ENCODE assay signal across 21 cellular contexts in the genomic region with DNA sequence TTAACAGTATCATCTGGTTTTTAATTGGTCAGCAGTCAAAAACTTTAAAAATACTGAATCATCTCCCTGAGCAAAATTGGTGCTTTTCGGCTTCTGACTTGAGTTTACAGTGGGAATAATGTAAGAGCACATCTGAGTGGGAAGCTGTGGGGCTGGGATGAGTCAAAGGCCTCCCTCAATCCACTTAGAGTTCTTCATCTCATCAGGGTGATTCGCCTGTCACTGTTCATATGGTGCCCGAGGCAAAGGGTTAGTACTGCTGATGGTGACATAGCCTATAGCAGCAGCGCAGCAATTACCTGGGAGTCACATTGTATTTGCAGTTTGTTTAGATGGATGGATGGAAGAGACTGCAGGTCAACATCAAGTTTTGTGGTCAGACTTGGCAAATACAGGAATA.
DNase-seq lines count a peak whose midpoint lies in the region; ATAC-seq, FAIRE-seq and TF ChIP-seq lines count a peak whose summit lies in the region.
"Had no signal": no experiment of that assay in that cellular context is flagged by ENCODE, and none has a peak within 500 bp of the region (broad histone marks: within the 10 kb centered on the region; RNA-seq: fewer than 3 reads in every experiment).

No MANE protein-coding gene starts in this region.

- H3K27me3 Mint-ChIP-seq in T-helper 17 cell, result no peaks in the 10 kb centered on the region

- peak; percentile 41 for DNase-seq in NCI-H82 treated with DMSO at 0.1 percent for 48 hours (lab: John Stamatoyannopoulos, UW; ENCODE audit: unreplicated experiment)
- peak; percentile 40 for DNase-seq in epithelial cell of esophagus (ENCODE audit: low read depth)
- DNase-seq in urothelium cell line (ENCODE audit: low spot score), result no peak
- DNase-seq in AML-193 (lab: John Stamatoyannopoulos, UW), result no peak
- DNase-seq in T-helper 17 cell, result no peak
- DNase-seq: CD8-positive, alpha-beta T cell; DMS79; HFFc6; MM.1S; NCI-H1092 treated with DMSO at 0.1 percent for 48 hours; NCI-H187 treated with DMSO at 0.1 percent for 48 hours; NCI-H774; Peyer's patch; Right ventricle myocardium superior had no signal

- H3K36me3 Mint-ChIP-seq in T-helper 17 cell (ENCODE audit: low read depth), result no peaks in the 10 kb centered on the region
- H3K36me3 Mint-ChIP-seq: CD8-positive, alpha-beta T cell had no signal

- H3K4me3 ChIP-seq in HEK293 (ENCODE audit: low read depth, low read length), result no peak overlapping the region
- H3K4me3 ChIP-seq in epithelial cell of esophagus (ENCODE audit: low read length), result no peak overlapping the region
- H3K4me3 ChIP-seq: BLaER1, GM12878, Peyer's patch, SK-N-MC had no signal

- no peak for TF ChIP-seq CTCF in HEK293 (tag by site-specific recombination; IDR thresholded peaks at IDR 0.05)
- TF ChIP-seq CTCF in epithelial cell of esophagus (IDR thresholded peaks at IDR 0.05; ENCODE audit: insufficient read depth, low read depth, low read length, missing control alignments), result no peak

- no peaks in the 10 kb centered on the region for H3K4me1 Mint-ChIP-seq in T-helper 17 cell

- no peaks in the 10 kb centered on the region for H3K36me3 ChIP-seq in HEK293 (ENCODE audit: control insufficient read depth in 2 of 2, insufficient read depth in 1 of 2, low read length in 2 of 2)
- H3K36me3 ChIP-seq: BLaER1, Peyer's patch had no signal

- no peak for ATAC-seq in HG02938 (IDR thresholded peaks at IDR 0.05; ENCODE audit: unreplicated experiment)
- no peak for ATAC-seq in T-helper 17 cell
- ATAC-seq: CD8-positive, alpha-beta T cell; GM12878 had no signal

- CTCF ChIA-PET in HEK293 (lab: Yijun Ruan, JAX), result no interaction called here

- FAIRE-seq in urothelium cell line (lab: Jason Lieb, UNC), result peak; percentile 17
- FAIRE-seq: D721Med, G401.6, GM12878 had no signal

- H3K4me3 Mint-ChIP-seq in T-helper 17 cell, result no peak overlapping the region
- H3K4me3 Mint-ChIP-seq: CD8-positive, alpha-beta T cell; HFFc6 had no signal

- no peak overlapping the region for H3K27ac Mint-ChIP-seq in T-helper 17 cell
- H3K27ac Mint-ChIP-seq: CD8-positive, alpha-beta T cell; HFFc6 had no signal

- H3K9me3 ChIP-seq in HEK293 (ENCODE audit: control insufficient read depth, insufficient read depth, low read depth, low read length), result no peaks in the 10 kb centered on the region
- H3K9me3 ChIP-seq in T-helper 17 cell (ENCODE audit: control insufficient read depth, low read length, poor library complexity, severe bottlenecking), result no peaks in the 10 kb centered on the region
- H3K9me3 ChIP-seq: Peyer's patch had no signal

- H3K4me1 ChIP-seq in HEK293 (ENCODE audit: control insufficient read depth, insufficient read depth, low read length), result peaks cover 12% of the 10 kb centered on the region
- H3K4me1 ChIP-seq: BLaER1, Peyer's patch had no signal

- H3K27ac ChIP-seq in HEK293 (ENCODE audit: extremely low read depth, low read depth, low read length), result no peak overlapping the region
- H3K27ac ChIP-seq: BLaER1, Peyer's patch, SK-N-MC had no signal

- POLR2A ChIA-PET in HEK293 (lab: Yijun Ruan, JAX), result no interaction called here

TF ChIP-seq in HEK293, 187 proteins besides CTCF, POLR2A, EP300 and RAD21:
- TF ChIP-seq, protein P1, sequence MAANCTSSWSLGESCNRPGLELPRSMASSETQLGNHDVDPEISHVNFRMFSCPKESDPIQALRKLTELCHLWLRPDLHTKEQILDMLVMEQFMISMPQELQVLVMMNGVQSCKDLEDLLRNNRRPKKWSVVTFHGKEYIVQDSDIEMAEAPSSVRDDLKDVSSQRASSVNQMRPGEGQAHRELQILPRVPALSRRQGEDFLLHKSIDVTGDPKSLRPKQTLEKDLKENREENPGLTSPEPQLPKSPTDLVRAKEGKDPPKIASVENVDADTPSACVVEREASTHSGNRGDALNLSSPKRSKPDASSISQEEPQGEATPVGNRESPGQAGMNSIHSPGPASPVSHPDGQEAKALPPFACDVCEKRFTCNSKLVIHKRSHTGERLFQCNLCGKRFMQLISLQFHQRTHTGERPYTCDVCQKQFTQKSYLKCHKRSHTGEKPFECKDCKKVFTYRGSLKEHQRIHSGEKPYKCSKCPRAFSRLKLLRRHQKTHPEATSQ (tag by site-specific recombination; IDR thresholded peaks at IDR 0.05), result no peak
- no peak for TF ChIP-seq ZNF747 (tag by site-specific recombination; IDR thresholded peaks at IDR 0.05)
- TF ChIP-seq ZEB2 (tag by site-specific recombination; IDR thresholded peaks at IDR 0.05), result 0 out of 2 replicates have a peak, but pooled peaks have one; percentile 13
- TF ChIP-seq ZNF501 (tag by site-specific recombination; IDR thresholded peaks at IDR 0.05), result no peak
- TF ChIP-seq, protein P2, sequence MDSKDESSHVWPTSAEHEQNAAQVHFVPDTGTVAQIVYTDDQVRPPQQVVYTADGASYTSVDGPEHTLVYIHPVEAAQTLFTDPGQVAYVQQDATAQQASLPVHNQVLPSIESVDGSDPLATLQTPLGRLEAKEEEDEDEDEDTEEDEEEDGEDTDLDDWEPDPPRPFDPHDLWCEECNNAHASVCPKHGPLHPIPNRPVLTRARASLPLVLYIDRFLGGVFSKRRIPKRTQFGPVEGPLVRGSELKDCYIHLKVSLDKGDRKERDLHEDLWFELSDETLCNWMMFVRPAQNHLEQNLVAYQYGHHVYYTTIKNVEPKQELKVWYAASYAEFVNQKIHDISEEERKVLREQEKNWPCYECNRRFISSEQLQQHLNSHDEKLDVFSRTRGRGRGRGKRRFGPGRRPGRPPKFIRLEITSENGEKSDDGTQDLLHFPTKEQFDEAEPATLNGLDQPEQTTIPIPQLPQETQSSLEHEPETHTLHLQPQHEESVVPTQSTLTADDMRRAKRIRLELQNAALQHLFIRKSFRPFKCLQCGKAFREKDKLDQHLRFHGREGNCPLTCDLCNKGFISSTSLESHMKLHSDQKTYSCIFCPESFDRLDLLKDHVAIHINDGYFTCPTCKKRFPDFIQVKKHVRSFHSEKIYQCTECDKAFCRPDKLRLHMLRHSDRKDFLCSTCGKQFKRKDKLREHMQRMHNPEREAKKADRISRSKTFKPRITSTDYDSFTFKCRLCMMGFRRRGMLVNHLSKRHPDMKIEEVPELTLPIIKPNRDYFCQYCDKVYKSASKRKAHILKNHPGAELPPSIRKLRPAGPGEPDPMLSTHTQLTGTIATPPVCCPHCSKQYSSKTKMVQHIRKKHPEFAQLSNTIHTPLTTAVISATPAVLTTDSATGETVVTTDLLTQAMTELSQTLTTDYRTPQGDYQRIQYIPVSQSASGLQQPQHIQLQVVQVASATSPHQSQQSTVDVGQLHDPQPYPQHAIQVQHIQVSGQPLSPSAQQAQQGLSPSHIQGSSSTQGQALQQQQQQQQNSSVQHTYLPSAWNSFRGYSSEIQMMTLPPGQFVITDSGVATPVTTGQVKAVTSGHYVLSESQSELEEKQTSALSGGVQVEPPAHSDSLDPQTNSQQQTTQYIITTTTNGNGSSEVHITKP (tag by site-specific recombination; IDR thresholded peaks at IDR 0.05), result no peak
- peak; percentile 45; the same call in 1 of the 2 replicates for TF ChIP-seq SP7 (tag by site-specific recombination; IDR thresholded peaks at IDR 0.05)
- no peak for TF ChIP-seq ZNF214 (tag by site-specific recombination; IDR thresholded peaks at IDR 0.05; ENCODE audit: borderline replicate concordance)
- TF ChIP-seq ZNF560 (tag by site-specific recombination; IDR thresholded peaks at IDR 0.05; ENCODE audit: borderline replicate concordance), result no peak
- TF ChIP-seq ZNF600 (tag by site-specific recombination; IDR thresholded peaks at IDR 0.05), result 0 out of 2 replicates have a peak, but pooled peaks have one; percentile 25
- peak; percentile 47; the same call in 1 of the 2 replicates for TF ChIP-seq OSR2 (tag by site-specific recombination; IDR thresholded peaks at IDR 0.05)
- TF ChIP-seq ZNF670 (tag by site-specific recombination; IDR thresholded peaks at IDR 0.05; ENCODE audit: low read depth), result no peak

Comparison
In these comparisons a context has a peak if more than half of its experiments do, and no peak if none do; other contexts are left out.
1. DNase-seq: peak in NCI-H82 treated with DMSO at 0.1 percent for 48 hours (single experiment) and epithelial cell of esophagus (single experiment); none in urothelium cell line (single experiment), AML-193 (0 of 2) and T-helper 17 cell (0 of 3).